Comparison of ENCODE assay signal across 1 cellular context in the genomic region with DNA sequence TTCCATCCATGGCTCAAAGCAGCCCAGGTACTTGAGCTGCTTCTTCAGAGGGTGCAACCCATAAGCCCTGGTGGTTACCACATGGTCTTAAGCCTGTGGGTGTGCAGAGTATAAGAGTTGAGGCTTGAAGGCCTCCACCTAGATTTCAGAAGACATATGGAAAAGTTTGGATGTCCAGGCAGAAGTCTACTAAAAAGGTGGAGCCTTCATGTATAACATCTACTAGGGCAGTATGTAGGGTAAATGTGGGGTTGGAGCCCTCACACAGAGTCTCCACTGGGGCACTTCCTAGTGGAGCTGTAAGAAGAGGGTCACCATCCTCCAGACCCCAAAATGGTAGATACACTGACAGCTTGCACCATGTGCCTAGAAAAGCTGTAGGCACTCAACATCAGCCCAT.
TF ChIP-seq lines count a peak whose summit lies in the region.

No MANE protein-coding gene starts in this region.

TF ChIP-seq in HepG2, 621 proteins besides CTCF, POLR2A, EP300 and RAD21:
- TF ChIP-seq, protein P1, sequence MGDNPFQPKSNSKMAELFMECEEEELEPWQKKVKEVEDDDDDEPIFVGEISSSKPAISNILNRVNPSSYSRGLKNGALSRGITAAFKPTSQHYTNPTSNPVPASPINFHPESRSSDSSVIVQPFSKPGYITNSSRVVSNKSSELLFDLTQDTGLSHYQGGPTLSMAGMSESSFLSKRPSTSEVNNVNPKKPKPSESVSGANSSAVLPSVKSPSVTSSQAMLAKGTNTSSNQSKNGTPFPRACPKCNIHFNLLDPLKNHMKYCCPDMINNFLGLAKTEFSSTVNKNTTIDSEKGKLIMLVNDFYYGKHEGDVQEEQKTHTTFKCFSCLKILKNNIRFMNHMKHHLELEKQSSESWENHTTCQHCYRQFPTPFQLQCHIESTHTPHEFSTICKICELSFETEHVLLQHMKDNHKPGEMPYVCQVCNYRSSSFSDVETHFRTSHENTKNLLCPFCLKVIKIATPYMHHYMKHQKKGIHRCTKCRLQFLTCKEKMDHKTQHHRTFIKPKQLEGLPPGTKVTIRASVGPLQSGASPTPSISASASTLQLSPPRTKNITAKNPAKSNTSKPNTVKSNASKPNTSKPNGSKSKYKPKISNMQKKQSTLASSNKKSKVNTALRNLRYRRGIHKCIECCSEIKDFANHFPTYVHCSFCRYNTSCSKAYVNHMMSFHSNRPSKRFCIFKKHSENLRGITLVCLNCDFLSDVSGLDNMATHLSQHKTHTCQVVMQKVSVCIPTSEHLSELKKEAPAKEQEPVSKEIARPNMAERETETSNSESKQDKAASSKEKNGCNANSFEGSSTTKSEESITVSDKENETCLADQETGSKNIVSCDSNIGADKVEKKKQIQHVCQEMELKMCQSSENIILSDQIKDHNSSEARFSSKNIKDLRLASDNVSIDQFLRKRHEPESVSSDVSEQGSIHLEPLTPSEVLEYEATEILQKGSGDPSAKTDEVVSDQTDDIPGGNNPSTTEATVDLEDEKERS (CRISPR knock-in tag; IDR thresholded peaks at IDR 0.05) = 0 out of 2 replicates have a peak, but pooled peaks have one; percentile 36
- no peak for TF ChIP-seq NFRKB (IDR thresholded peaks at IDR 0.05)
TF ChIP-seq in HepG2: peak in this region for 1.
